Comparison of ENCODE assay signal across 1 cellular context in the genomic region with DNA sequence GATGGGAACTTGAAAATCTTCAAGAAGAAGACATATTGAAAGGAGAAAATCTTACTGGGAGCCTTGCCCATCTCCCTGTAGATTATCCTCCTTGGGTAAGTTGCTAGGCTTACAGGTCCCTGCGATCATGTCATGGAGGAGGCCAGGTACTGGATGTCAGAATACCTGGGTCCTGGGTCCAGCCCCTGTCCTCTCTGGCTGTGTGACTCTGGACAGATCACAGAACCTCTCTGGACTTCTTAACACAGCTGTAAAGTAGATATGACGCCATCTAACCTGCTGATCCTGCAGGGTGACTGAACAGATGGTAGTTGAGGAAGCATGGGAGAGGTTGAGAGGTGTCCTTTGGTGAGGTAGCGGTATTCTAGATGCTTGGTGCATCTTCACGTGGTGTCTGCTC.
TF ChIP-seq lines count a peak whose summit lies in the region.

No MANE protein-coding gene starts in this region.

TF ChIP-seq in H1, 55 proteins besides CTCF, POLR2A, EP300 and RAD21:
- TF ChIP-seq SP4 (IDR thresholded peaks at IDR 0.05; ENCODE audit: low read length): no peak
- no peak for TF ChIP-seq RXRA (IDR thresholded peaks at IDR 0.05; ENCODE audit: insufficient read depth, low read depth, low read length)
- no peak for TF ChIP-seq ASH2L (IDR thresholded peaks at IDR 0.05; ENCODE audit: low read length)
- TF ChIP-seq GABPA (IDR thresholded peaks at IDR 0.05; ENCODE audit: borderline replicate concordance, insufficient read depth, low read length): no peak
- TF ChIP-seq, protein P1, sequence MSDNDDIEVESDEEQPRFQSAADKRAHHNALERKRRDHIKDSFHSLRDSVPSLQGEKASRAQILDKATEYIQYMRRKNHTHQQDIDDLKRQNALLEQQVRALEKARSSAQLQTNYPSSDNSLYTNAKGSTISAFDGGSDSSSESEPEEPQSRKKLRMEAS (IDR thresholded peaks at IDR 0.05): no peak
